In the genomic region with DNA sequence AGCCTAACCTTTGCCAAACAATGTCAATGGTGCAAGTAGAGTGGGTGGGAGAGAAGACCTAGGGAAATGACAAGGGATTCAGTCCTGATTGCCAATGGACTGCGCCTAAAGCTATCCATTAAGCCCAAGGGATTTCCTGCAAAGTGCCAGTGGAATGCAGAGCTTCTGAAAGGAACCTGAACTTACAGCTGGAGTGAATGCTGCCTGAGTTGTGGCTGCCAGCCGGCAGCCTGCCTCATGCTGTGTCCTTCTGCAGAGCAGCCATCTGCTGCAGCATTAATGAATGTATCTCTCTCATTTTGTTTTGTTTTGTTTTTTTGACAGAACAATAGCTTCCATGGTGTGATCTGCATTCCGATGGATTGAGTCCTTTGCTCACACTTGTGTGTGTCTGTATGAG, we compare ENCODE assay signal across 24 cellular contexts. TPM values are rescaled to one million over a fixed set of nuclear protein-coding genes. Genes with fewer than 3 reads are reported as not detected.
DNase-seq lines count a peak whose midpoint lies in the region; ATAC-seq and TF ChIP-seq lines count a peak whose summit lies in the region.
"Had no signal": no experiment of that assay in that cellular context is flagged by ENCODE, and none has a peak within 500 bp of the region (broad histone marks: within the 10 kb centered on the region; RNA-seq: fewer than 3 reads in every experiment).

No MANE protein-coding gene starts in this region.

- H3K27me3 Mint-ChIP-seq in endodermal cell (ENCODE audit: insufficient read depth) (no peaks in the 10 kb centered on the region), nephron (ENCODE audit: low read depth) (no peaks in the 10 kb centered on the region)
- peaks cover 2 to 5% of the 10 kb centered on the region in 2 donors for H3K27me3 Mint-ChIP-seq in natural killer cell treated with Interleukin-12 subunit alpha and Interleukin-12 subunit beta and Interleukin-15 and Interleukin-18, amount 100 ng/mL, for 72 hours

- 10 to 29% methylated on average over 3 of the region's 3 CpGs for WGBS in endodermal cell (ENCODE audit: insufficient coverage in 1 of 2, insufficient read length in 1 of 2), 2 experiments

- DNase-seq in DMS79 treated with DMSO at 0.1 percent for 48 hours (lab: John Stamatoyannopoulos, UW) (peak; percentile 48), NCI-H524 treated with DMSO at 0.1 percent for 48 hours (lab: John Stamatoyannopoulos, UW) (peak; percentile 34), endodermal cell (peak; percentile 83), PC-9 (no peak)
- DNase-seq in natural killer cell treated with Interleukin-12 subunit alpha and Interleukin-12 subunit beta and Interleukin-15 and Interleukin-18, amount 100 ng/mL, for 72 hours (ENCODE audit: low spot score): no peak
- DNase-seq: activated effector memory CD4-positive, alpha-beta T cell treated with Interleukin-2 at 50 U/mL for 16 hours; adrenal gland; CD8-positive, alpha-beta T cell; cerebellar nuclear complex; HCEC 1CT; KBM-7; left ventricle myocardium superior; NCI-H1048; NCI-H2081; small intestine; stimulated activated CD4-positive, alpha-beta T cell treated with anti-CD3 and anti-CD28 coated beads, Interleukin-4, amount 100 ng/mL, for 1 hour; T-helper 9 cell had no signal

- H3F3A ChIP-seq in PC-9 (ENCODE audit: insufficient read depth, low read depth): no peaks in the 10 kb centered on the region

- ATAC-seq in GM18505 (IDR thresholded peaks at IDR 0.05; ENCODE audit: unreplicated experiment) (no peak), GM21786 (IDR thresholded peaks at IDR 0.05; ENCODE audit: unreplicated experiment) (no peak)
- no peak for ATAC-seq in natural killer cell treated with Interleukin-12 subunit alpha and Interleukin-12 subunit beta and Interleukin-15 and Interleukin-18, amount 100 ng/mL, for 72 hours
- ATAC-seq: CD8-positive, alpha-beta T cell; left ventricle myocardium superior; SK-N-SH treated with all-trans-retinoic acid at 6 μM for 48 hours had no signal

- TF ChIP-seq POLR2A in GM18505 (IDR thresholded peaks at IDR 0.05; ENCODE audit: borderline replicate concordance, extremely low read depth, insufficient read depth, insufficient read length): no peak

- intact Hi-C loops in PC-9 (cut with micrococcal nuclease; ENCODE audit: unreplicated experiment): no loop called here

- H3K4me3 ChIP-seq in endodermal cell (ENCODE audit: low read length) (no peak overlapping the region), PC-9 (no peak overlapping the region)
- H3K4me3 ChIP-seq: adrenal gland, vagina had no signal

- no peak overlapping the region for H3K9ac ChIP-seq in endodermal cell (ENCODE audit: extremely low read depth, low read length, poor library complexity, severe bottlenecking)
- H3K9ac ChIP-seq: parathyroid adenoma had no signal

- H3K27ac ChIP-seq in endodermal cell (ENCODE audit: low read depth, low read length): peak overlapping the region; percentile 82
- no peak overlapping the region for H3K27ac ChIP-seq in PC-9
- H3K27ac ChIP-seq: adrenal gland, HL-60, parathyroid adenoma, vagina had no signal

- H3K4me1 ChIP-seq in endodermal cell (ENCODE audit: control insufficient read depth, insufficient read depth, low read length) (no peaks in the 10 kb centered on the region), PC-9 (replicated peaks; ENCODE audit: insufficient read depth) (no peaks in the 10 kb centered on the region)
- H3K4me1 ChIP-seq: adrenal gland, parathyroid adenoma, vagina had no signal

- H3K9me3 ChIP-seq in endodermal cell (ENCODE audit: control insufficient read depth, low read length): no peaks in the 10 kb centered on the region
- no peaks in the 10 kb centered on the region for H3K9me3 ChIP-seq in PC-9 (ENCODE audit: insufficient read depth, low read depth)
- H3K9me3 ChIP-seq: adrenal gland, vagina had no signal

- no peaks in the 10 kb centered on the region for H3K36me3 Mint-ChIP-seq in endodermal cell (ENCODE audit: low read depth)
- no peaks in the 10 kb centered on the region for H3K36me3 Mint-ChIP-seq in nephron (ENCODE audit: low read depth)
- H3K36me3 Mint-ChIP-seq in natural killer cell treated with Interleukin-12 subunit alpha and Interleukin-12 subunit beta and Interleukin-15 and Interleukin-18, amount 100 ng/mL, for 72 hours: no peaks in the 10 kb centered on the region
- H3K36me3 Mint-ChIP-seq: CD8-positive, alpha-beta T cell had no signal

- H3K9me3 Mint-ChIP-seq in endodermal cell: no peaks in the 10 kb centered on the region
- no peaks in the 10 kb centered on the region for H3K9me3 Mint-ChIP-seq in nephron
- H3K9me3 Mint-ChIP-seq in natural killer cell treated with Interleukin-12 subunit alpha and Interleukin-12 subunit beta and Interleukin-15 and Interleukin-18, amount 100 ng/mL, for 72 hours: no peaks in the 10 kb centered on the region
- H3K9me3 Mint-ChIP-seq: CD8-positive, alpha-beta T cell had no signal

- TF ChIP-seq CTCF in endodermal cell (conservative IDR thresholded peaks at IDR 0.05): no peak
- no peak for TF ChIP-seq CTCF in nephron (IDR thresholded peaks at IDR 0.05; ENCODE audit: unreplicated experiment in 3 of 3)
- TF ChIP-seq CTCF in PC-9 (conservative IDR thresholded peaks at IDR 0.05): no peak

- CTCF ChIA-PET in PC-9 (lab: Charles Lee): no interaction called here

- H2AFZ ChIP-seq in PC-9: no peak overlapping the region
- H2AFZ ChIP-seq: parathyroid adenoma had no signal

- H3K4me3 Mint-ChIP-seq in endodermal cell (no peak overlapping the region), nephron (peak overlapping the region in 1 of 3 experiments; percentile 4)
- no peak overlapping the region for H3K4me3 Mint-ChIP-seq in natural killer cell treated with Interleukin-12 subunit alpha and Interleukin-12 subunit beta and Interleukin-15 and Interleukin-18, amount 100 ng/mL, for 72 hours
- H3K4me3 Mint-ChIP-seq: CD8-positive, alpha-beta T cell had no signal

- H3K27ac Mint-ChIP-seq in endodermal cell (no peak overlapping the region), nephron (peak overlapping the region in 2 of 3 experiments; percentile 8 to 72)
- H3K27ac Mint-ChIP-seq in natural killer cell treated with Interleukin-12 subunit alpha and Interleukin-12 subunit beta and Interleukin-15 and Interleukin-18, amount 100 ng/mL, for 72 hours: no peak overlapping the region
- H3K27ac Mint-ChIP-seq: CD8-positive, alpha-beta T cell had no signal

- no peaks in the 10 kb centered on the region for H3K36me3 ChIP-seq in endodermal cell (ENCODE audit: control insufficient read depth, insufficient read depth, low read length)
- no peaks in the 10 kb centered on the region for H3K36me3 ChIP-seq in PC-9 (ENCODE audit: low read depth)
- H3K36me3 ChIP-seq: adrenal gland, vagina had no signal

- no peaks in the 10 kb centered on the region for H3K27me3 ChIP-seq in endodermal cell (ENCODE audit: control insufficient read depth, insufficient read depth, low read length, poor library complexity, severe bottlenecking)
- H3K27me3 ChIP-seq in PC-9 (ENCODE audit: insufficient read depth, low read depth): no peaks in the 10 kb centered on the region
- H3K27me3 ChIP-seq: adrenal gland, vagina had no signal

- BruUV-seq in PC-9 (replicated peaks; lab: Mats Ljungman, UMichigan): no TSS peak

- H4K20me1 ChIP-seq in PC-9 (ENCODE audit: insufficient read depth): no peaks in the 10 kb centered on the region

- H3K4me2 ChIP-seq in PC-9: no peak overlapping the region

- H3K9me2 ChIP-seq in PC-9 (ENCODE audit: insufficient read depth): no peaks in the 10 kb centered on the region

- peaks cover 4% of the 10 kb centered on the region for H3K4me1 Mint-ChIP-seq in endodermal cell
- peaks cover 14% of the 10 kb centered on the region for H3K4me1 Mint-ChIP-seq in nephron
- no peaks in the 10 kb centered on the region for H3K4me1 Mint-ChIP-seq in natural killer cell treated with Interleukin-12 subunit alpha and Interleukin-12 subunit beta and Interleukin-15 and Interleukin-18, amount 100 ng/mL, for 72 hours (ENCODE audit: low read depth in 2 of 2)

- POLR2A ChIA-PET in PC-9 (lab: Charles Lee; ENCODE audit: unreplicated experiment): no interaction called here

- no peaks in the 10 kb centered on the region for H3K79me2 ChIP-seq in PC-9 (ENCODE audit: low read depth)
- H3K79me2 ChIP-seq: parathyroid adenoma had no signal

RNA-seq across cellular contexts. Expression of gene SLC35F1, which starts 44.7 kb away (rescaled TPM):
- total RNA-seq in endodermal cell (10 to 100 TPM in 1 of 2 donors, 1 to 10 TPM in 1; 6.7 to 12.8 TPM), PC-9 (2021) (not detected in 2 replicates)
- 38.1 TPM for polyA plus RNA-seq in endodermal cell (2013, experiment 1 of 2)
- polyA plus RNA-seq in endodermal cell (2013, experiment 2 of 2): 39.8 TPM
- total RNA-seq in natural killer cell treated with Interleukin-12 subunit alpha and Interleukin-12 subunit beta and Interleukin-15 and Interleukin-18, amount 100 ng/mL, for 72 hours: not detected
- total RNA-seq: CD8-positive, alpha-beta T cell had no signal

Comparison
In these comparisons a context has a peak if more than half of its experiments do, and no peak if none do; other contexts are left out.
1. DNase-seq: peak in DMS79 treated with DMSO at 0.1 percent for 48 hours (single experiment), NCI-H524 treated with DMSO at 0.1 percent for 48 hours (single experiment) and endodermal cell (single experiment); none in natural killer cell treated with Interleukin-12 subunit alpha and Interleukin-12 subunit beta and Interleukin-15 and Interleukin-18, amount 100 ng/mL, for 72 hours (single experiment) and PC-9 (0 of 2).
2. H3K27ac Mint-ChIP-seq: peak in nephron (2 of 3); none in endodermal cell (single experiment) and natural killer cell treated with Interleukin-12 subunit alpha and Interleukin-12 subunit beta and Interleukin-15 and Interleukin-18, amount 100 ng/mL, for 72 hours (0 of 2).